Comparison of ENCODE assay signal across 24 cellular contexts in genomic region chr3:4219227-4219568, GRCh38.
DNase-seq lines count a peak whose midpoint lies in the region; ATAC-seq, FAIRE-seq and TF ChIP-seq lines count a peak whose summit lies in the region.
"Had no signal": no experiment of that assay in that cellular context is flagged by ENCODE, and none has a peak within 500 bp of the region (broad histone marks: within the 10 kb centered on the region; RNA-seq: fewer than 3 reads in every experiment).

No MANE protein-coding gene starts in this region.

- POLR2A ChIA-PET in HepG2 (lab: Yijun Ruan, JAX) = no interaction called here

- H3K36me3 Mint-ChIP-seq in brain (no peaks in the 10 kb centered on the region), nephron progenitor cell (ENCODE audit: low read depth) (peaks cover 4% of the 10 kb centered on the region), type B pancreatic cell (no peaks in the 10 kb centered on the region)

- FAIRE-seq in HepG2 (lab: Jason Lieb, UNC) = no peak
- FAIRE-seq: A549, D721Med, G401.6, GM12891, GM19239 had no signal

- TF ChIP-seq CTCF in HepG2 (CRISPR knock-in tag; IDR thresholded peaks at IDR 0.05) (no peak), right lobe of liver (IDR thresholded peaks at IDR 0.05) (no peak), brain (conservative IDR thresholded peaks at IDR 0.05) (no peak), nephron progenitor cell (IDR thresholded peaks at IDR 0.05) (no peak), type B pancreatic cell (conservative IDR thresholded peaks at IDR 0.05) (no peak), tibial nerve (IDR thresholded peaks at IDR 0.05) (no peak)

- H3K4me3 Mint-ChIP-seq in brain (peak overlapping the region in 2 of 5 experiments; percentile 52 to 57), nephron progenitor cell (no peak overlapping the region), type B pancreatic cell (peak overlapping the region; percentile 16)
- H3K4me3 Mint-ChIP-seq: CD4-positive, alpha-beta T cell; CD8-positive, alpha-beta T cell had no signal

- ATAC-seq in HepG2 (no peak), right lobe of liver (no peak)
- ATAC-seq: A549; CD8-positive, alpha-beta T cell had no signal

- no TSS peak for BruUV-seq in HepG2 (replicated peaks; lab: Mats Ljungman, UMichigan)

- no peak for TF ChIP-seq RAD21 in HepG2 (CRISPR knock-in tag; IDR thresholded peaks at IDR 0.05)

- H3K9me3 Mint-ChIP-seq in brain (peaks cover 14 to 29% (median 22%) of the 10 kb centered on the region in 5 experiments), nephron progenitor cell (peaks cover 27% of the 10 kb centered on the region), type B pancreatic cell (peaks cover 6% of the 10 kb centered on the region)

- H3K9me3 ChIP-seq in HepG2 (ENCODE audit: low read length) = no peaks in the 10 kb centered on the region
- no peaks in the 10 kb centered on the region for H3K9me3 ChIP-seq in right lobe of liver
- H3K9me3 ChIP-seq in tibial nerve = peaks cover 0 to 15% (median 0%) of the 10 kb centered on the region in 4 donors
- H3K9me3 ChIP-seq: A549, Caco-2 had no signal

- H3K27ac Mint-ChIP-seq in brain (peak overlapping the region in 4 of 5 experiments; percentile 42 to 78 (median 48)), nephron progenitor cell (peak overlapping the region; percentile 53), type B pancreatic cell (peak overlapping the region; percentile 55)
- H3K27ac Mint-ChIP-seq: B cell; CD4-positive, alpha-beta T cell; CD8-positive, alpha-beta T cell had no signal

- DNase-seq in HepG2 (ENCODE audit: low spot score) (no peak), right lobe of liver (no peak), nephron progenitor cell (no peak), type B pancreatic cell (ENCODE audit: extremely low spot score, unreplicated experiment) (no peak), tibial nerve (ENCODE audit: low spot score in 2 of 2) (no peak), SIG-M5 (lab: John Stamatoyannopoulos, UW) (no peak), NCI-H2081 (lab: John Stamatoyannopoulos, UW) (no peak)
- DNase-seq: AML-193; Calu3; CD4-positive, alpha-beta T cell; CD8-positive, alpha-beta T cell; DMS79 treated with DMSO at 0.1 percent for 48 hours; GF-D8 had no signal

- H3K27me3 Mint-ChIP-seq in brain (peaks cover 4% of the 10 kb centered on the region), nephron progenitor cell (ENCODE audit: low read depth, poor library complexity) (peaks cover 6% of the 10 kb centered on the region), type B pancreatic cell (peaks cover 3% of the 10 kb centered on the region)
- H3K27me3 Mint-ChIP-seq: B cell; CD4-positive, alpha-beta T cell had no signal

- no peak overlapping the region for H3K4me3 ChIP-seq in HepG2 (replicated peaks in 1 of 3; ENCODE audit: insufficient read depth in 1 of 3, low read depth in 2 of 3, low read length in 3 of 3)
- H3K4me3 ChIP-seq in right lobe of liver = no peak overlapping the region
- no peak overlapping the region for H3K4me3 ChIP-seq in tibial nerve
- H3K4me3 ChIP-seq: A549; BLaER1 treated with 17β-estradiol and CSF1 and Interleukin-3, amounts not matched to agents 10 nM and 100 nM had no signal

- no peak overlapping the region for H3K27ac ChIP-seq in HepG2 (ENCODE audit: extremely low read length, insufficient read depth, low read length)
- H3K27ac ChIP-seq in right lobe of liver = no peak overlapping the region
- H3K27ac ChIP-seq in tibial nerve = no peak overlapping the region
- H3K27ac ChIP-seq: 22Rv1; A549; BLaER1 treated with 17β-estradiol and CSF1 and Interleukin-3, amounts not matched to agents 10 nM and 100 nM; C4-2B had no signal

- TF ChIP-seq EP300 in HepG2 (IDR thresholded peaks at IDR 0.05; ENCODE audit: low read depth in 2 of 2, low read length in 2 of 2) (no peak), HepG2 (CRISPR knock-in tag; IDR thresholded peaks at IDR 0.05; ENCODE audit: borderline replicate concordance) (no peak), tibial nerve (IDR thresholded peaks at IDR 0.05) (no peak)

- no peak overlapping the region for H2AFZ ChIP-seq in HepG2 (ENCODE audit: low read length)

- H3K36me3 ChIP-seq in HepG2 (replicated peaks in 1 of 2; ENCODE audit: control insufficient read depth in 1 of 2, insufficient read depth in 2 of 2, low read length in 2 of 2) = no peaks in the 10 kb centered on the region
- H3K36me3 ChIP-seq in right lobe of liver = no peaks in the 10 kb centered on the region
- no peaks in the 10 kb centered on the region for H3K36me3 ChIP-seq in tibial nerve
- H3K36me3 ChIP-seq: BLaER1 treated with 17β-estradiol and CSF1 and Interleukin-3, amounts not matched to agents 10 nM and 100 nM had no signal

- H3K4me2 ChIP-seq in HepG2 (ENCODE audit: low read depth, low read length) = no peak overlapping the region
- H3K4me2 ChIP-seq: A549 had no signal

- intact Hi-C loops in HepG2 (cut with micrococcal nuclease; ENCODE audit: unreplicated experiment) = no loop called here
- intact Hi-C loops in right lobe of liver (cut with DNase I) = no loop called here

- H3K4me1 Mint-ChIP-seq in brain (peaks cover 26% of the 10 kb centered on the region), nephron progenitor cell (peaks cover 42% of the 10 kb centered on the region), type B pancreatic cell (ENCODE audit: unreplicated experiment) (peaks cover 39% of the 10 kb centered on the region)

- no peaks in the 10 kb centered on the region for H3K79me2 ChIP-seq in HepG2 (ENCODE audit: insufficient read depth, low read length)

- in situ Hi-C loops in HepG2 (cut with HindIII; ENCODE audit: extremely low pct_ligation_motif_present, low pct_unique_long_range_greater_than_20kb) = no loop called here

- CTCF ChIA-PET in HepG2 (lab: Yijun Ruan, JAX; ENCODE audit: low intra/inter-chr PET ratio, low total read pairs) = no interaction called here

- no peaks in the 10 kb centered on the region for H4K20me1 ChIP-seq in HepG2 (ENCODE audit: insufficient read depth, low read length)
- H4K20me1 ChIP-seq: BLaER1 treated with 17β-estradiol and CSF1 and Interleukin-3, amounts not matched to agents 10 nM and 100 nM had no signal

- H3K4me1 ChIP-seq in HepG2 (ENCODE audit: insufficient read depth, low read length) (no peaks in the 10 kb centered on the region), right lobe of liver (no peaks in the 10 kb centered on the region), tibial nerve (peaks cover 0 to 13% (median 5%) of the 10 kb centered on the region in 4 donors)
- H3K4me1 ChIP-seq: A549, Caco-2 had no signal

- H3K27me3 ChIP-seq in HepG2 (ENCODE audit: control insufficient read depth in 1 of 2, insufficient read depth in 2 of 2, low read length in 2 of 2) (no peaks in the 10 kb centered on the region), right lobe of liver (no peaks in the 10 kb centered on the region), tibial nerve (no peaks in the 10 kb centered on the region)
- H3K27me3 ChIP-seq: BLaER1 treated with 17β-estradiol and CSF1 and Interleukin-3, amounts not matched to agents 10 nM and 100 nM had no signal

- WGBS in HepG2 (ENCODE audit: low lambda C conversion rate) = 8% methylated on average over 2 of the region's 2 CpGs
- WGBS in right lobe of liver (ENCODE audit: insufficient coverage, low coverage, low lambda C conversion rate, missing lambda C conversion rate) = 30% methylated on average over 2 of the region's 2 CpGs
- WGBS in tibial nerve, 2 donors = 24 to 35% methylated on average over 2 of the region's 2 CpGs

- H3K9ac ChIP-seq in HepG2 (ENCODE audit: insufficient read depth, low read depth, low read length) = no peak overlapping the region
- H3K9ac ChIP-seq: BLaER1 treated with 17β-estradiol and CSF1 and Interleukin-3, amounts not matched to agents 10 nM and 100 nM had no signal

- TF ChIP-seq POLR2A in HepG2 (IDR thresholded peaks at IDR 0.05; ENCODE audit: insufficient read depth in 1 of 2, low read depth in 2 of 2, low read length in 2 of 2) (no peak), right lobe of liver (IDR thresholded peaks at IDR 0.05) (no peak), tibial nerve (IDR thresholded peaks at IDR 0.05) (no peak)

TF ChIP-seq in HepG2, 621 proteins besides CTCF, POLR2A, EP300 and RAD21:
- TF ChIP-seq ZNF557 (CRISPR knock-in tag; IDR thresholded peaks at IDR 0.05) (no peak), ZNF629 (CRISPR knock-in tag; conservative IDR thresholded peaks at IDR 0.05) (peak; percentile 86), SRSF4 (IDR thresholded peaks at IDR 0.05; ENCODE audit: low read depth, low read length, poor library complexity, severe bottlenecking) (no peak)
